In the genomic region with DNA sequence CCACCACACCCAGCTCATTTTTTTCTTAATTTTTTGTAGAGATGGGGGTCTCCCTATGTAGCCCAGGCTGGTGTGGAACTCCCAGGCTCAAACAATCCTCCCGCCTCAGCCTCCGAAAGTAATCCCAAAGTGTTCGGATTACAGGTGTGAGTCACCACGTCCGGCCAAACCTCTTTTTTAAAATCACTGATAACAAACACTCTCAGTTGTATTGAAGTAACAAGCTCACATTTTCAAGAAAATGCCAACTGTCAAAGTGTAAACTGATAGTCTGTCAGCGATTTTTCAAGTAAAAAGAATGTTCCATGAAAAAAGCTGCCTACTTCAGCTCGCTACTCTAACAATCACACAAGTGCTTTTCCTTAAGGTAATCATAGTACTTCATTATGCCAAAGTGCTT, we compare ENCODE assay signal across 29 cellular contexts.
"Had no signal": no experiment of that assay in that cellular context is flagged by ENCODE, and none has a peak within 500 bp of the region (broad histone marks: within the 10 kb centered on the region; RNA-seq: fewer than 3 reads in every experiment).

No MANE protein-coding gene starts in this region.

- H3K9me3 ChIP-seq: colonic mucosa, heart left ventricle, left lung, lower lobe of right lung, mucosa of descending colon, right atrium auricular region, stomach, thyroid gland had no signal

- FAIRE-seq: endothelial cell of umbilical vein had no signal

- H3K27me3 Mint-ChIP-seq: activated CD4-positive, alpha-beta memory T cell treated with anti-CD3 and anti-CD28 coated beads for 36 hours; activated CD4-positive, alpha-beta T cell treated with anti-CD3 and anti-CD28 coated beads, Interleukin-2, amount 10 ng/mL, durations not matched to agents 24 days and 14 days; activated T-cell treated with anti-CD3 and anti-CD28 coated beads, Interleukin-2, amount 50 U/mL, for 24 hours; natural killer cell treated with Interleukin-12 subunit alpha and Interleukin-12 subunit beta and Interleukin-15 and Interleukin-18, amount 100 ng/mL, for 72 hours; stimulated activated naive B cell treated with anti-CD40 and anti-IgM and Interleukin-4, amounts not matched to agents 10 μg/mL and 1 μg/mL and 100 μg/mL, for 72 hours had no signal

- H3K4me1 Mint-ChIP-seq: activated CD4-positive, alpha-beta T cell treated with anti-CD3 and anti-CD28 coated beads, Interleukin-2, amount 10 ng/mL, durations not matched to agents 24 days and 14 days; immature natural killer cell; stimulated activated naive B cell treated with anti-CD40 and anti-IgM and Interleukin-4, amounts not matched to agents 10 μg/mL and 1 μg/mL and 100 μg/mL, for 72 hours had no signal

- DNase-seq: activated CD4-positive, alpha-beta memory T cell treated with anti-CD3 and anti-CD28 coated beads for 36 hours; activated CD4-positive, alpha-beta T cell treated with anti-CD3 and anti-CD28 coated beads, Interleukin-2, amount 10 ng/mL, durations not matched to agents 24 days and 14 days; activated CD8-positive, alpha-beta memory T cell treated with anti-CD3 and anti-CD28 coated beads, Interleukin-2, amount 50 U/mL, for 48 hours; activated gamma-delta T cell treated with Interleukin-2 at 50 U/mL for 16 hours; activated naive CD4-positive, alpha-beta T cell treated with anti-CD3 and anti-CD28 coated beads, Interleukin-2, amount 50 U/mL, for 16 hours; activated T-cell treated with anti-CD3 and anti-CD28 coated beads, Interleukin-2, amount 50 U/mL, for 24 hours; cerebellar nuclear complex; colonic mucosa; dorsolateral prefrontal cortex; effector memory CD4-positive, alpha-beta T cell; foreskin fibroblast; hypothalamus; immature natural killer cell; left lung; lower lobe of right lung; mesendoderm; mucosa of descending colon; stimulated activated CD4-positive, alpha-beta T cell treated with anti-CD3 and anti-CD28 coated beads, Interleukin-15, amount 100 ng/mL, for 24 hours; stimulated activated CD4-positive, alpha-beta T cell treated with anti-CD3 and anti-CD28 coated beads, Interleukin-2, amount 100 ng/mL, for 24 hours; stimulated activated naive B cell treated with anti-CD40 and anti-IgM and Interleukin-4, amounts not matched to agents 10 μg/mL and 1 μg/mL and 100 μg/mL, for 72 hours; stomach; T-helper 1 cell; thyroid gland had no signal

- H3K36me3 ChIP-seq: colonic mucosa had no signal

- H3K4me3 ChIP-seq: colonic mucosa, dorsolateral prefrontal cortex, heart left ventricle, left lung, lower lobe of right lung, mucosa of descending colon, right atrium auricular region, stomach, thyroid gland had no signal

- H3K27ac ChIP-seq: colonic mucosa, dorsolateral prefrontal cortex, heart left ventricle, left lung, lower lobe of right lung, right atrium auricular region, stomach, thyroid gland, VCaP had no signal

- H3K36me3 Mint-ChIP-seq: natural killer cell treated with Interleukin-12 subunit alpha and Interleukin-12 subunit beta and Interleukin-15 and Interleukin-18, amount 100 ng/mL, for 72 hours had no signal

- H3K4me3 Mint-ChIP-seq: activated CD4-positive, alpha-beta memory T cell treated with anti-CD3 and anti-CD28 coated beads for 36 hours; activated CD4-positive, alpha-beta T cell treated with anti-CD3 and anti-CD28 coated beads, Interleukin-2, amount 10 ng/mL, durations not matched to agents 24 days and 14 days; activated T-cell treated with anti-CD3 and anti-CD28 coated beads, Interleukin-2, amount 50 U/mL, for 24 hours; immature natural killer cell; natural killer cell treated with Interleukin-12 subunit alpha and Interleukin-12 subunit beta and Interleukin-15 and Interleukin-18, amount 100 ng/mL, for 72 hours; stimulated activated naive B cell treated with anti-CD40 and anti-IgM and Interleukin-4, amounts not matched to agents 10 μg/mL and 1 μg/mL and 100 μg/mL, for 72 hours; T-helper 2 cell treated with Interferon-gamma antibody and Interleukin-4, amounts not matched to agents 5 μg/mL and 100 μg/mL, for 36 hours had no signal

- H3K9me3 Mint-ChIP-seq: activated CD4-positive, alpha-beta memory T cell treated with anti-CD3 and anti-CD28 coated beads for 36 hours; activated CD4-positive, alpha-beta T cell treated with anti-CD3 and anti-CD28 coated beads, Interleukin-2, amount 10 ng/mL, durations not matched to agents 24 days and 14 days; activated T-cell treated with anti-CD3 and anti-CD28 coated beads, Interleukin-2, amount 50 U/mL, for 24 hours; immature natural killer cell; natural killer cell treated with Interleukin-12 subunit alpha and Interleukin-12 subunit beta and Interleukin-15 and Interleukin-18, amount 100 ng/mL, for 72 hours; stimulated activated naive B cell treated with anti-CD40 and anti-IgM and Interleukin-4, amounts not matched to agents 10 μg/mL and 1 μg/mL and 100 μg/mL, for 72 hours; T-helper 2 cell treated with Interferon-gamma antibody and Interleukin-4, amounts not matched to agents 5 μg/mL and 100 μg/mL, for 36 hours had no signal

- H3K4me1 ChIP-seq: colonic mucosa, left lung, lower lobe of right lung, stomach, thyroid gland had no signal

- H3K27me3 ChIP-seq: colonic mucosa, dorsolateral prefrontal cortex, heart left ventricle, left lung, right atrium auricular region, stomach, thyroid gland had no signal

- H3K27ac Mint-ChIP-seq: activated CD4-positive, alpha-beta memory T cell treated with anti-CD3 and anti-CD28 coated beads for 36 hours; activated T-cell treated with anti-CD3 and anti-CD28 coated beads, Interleukin-2, amount 50 U/mL, for 24 hours; natural killer cell treated with Interleukin-12 subunit alpha and Interleukin-12 subunit beta and Interleukin-15 and Interleukin-18, amount 100 ng/mL, for 72 hours; stimulated activated naive B cell treated with anti-CD40 and anti-IgM and Interleukin-4, amounts not matched to agents 10 μg/mL and 1 μg/mL and 100 μg/mL, for 72 hours; T-helper 2 cell treated with Interferon-gamma antibody and Interleukin-4, amounts not matched to agents 5 μg/mL and 100 μg/mL, for 36 hours had no signal
